Comparison of ENCODE assay signal across 1 cellular context in the genomic region with DNA sequence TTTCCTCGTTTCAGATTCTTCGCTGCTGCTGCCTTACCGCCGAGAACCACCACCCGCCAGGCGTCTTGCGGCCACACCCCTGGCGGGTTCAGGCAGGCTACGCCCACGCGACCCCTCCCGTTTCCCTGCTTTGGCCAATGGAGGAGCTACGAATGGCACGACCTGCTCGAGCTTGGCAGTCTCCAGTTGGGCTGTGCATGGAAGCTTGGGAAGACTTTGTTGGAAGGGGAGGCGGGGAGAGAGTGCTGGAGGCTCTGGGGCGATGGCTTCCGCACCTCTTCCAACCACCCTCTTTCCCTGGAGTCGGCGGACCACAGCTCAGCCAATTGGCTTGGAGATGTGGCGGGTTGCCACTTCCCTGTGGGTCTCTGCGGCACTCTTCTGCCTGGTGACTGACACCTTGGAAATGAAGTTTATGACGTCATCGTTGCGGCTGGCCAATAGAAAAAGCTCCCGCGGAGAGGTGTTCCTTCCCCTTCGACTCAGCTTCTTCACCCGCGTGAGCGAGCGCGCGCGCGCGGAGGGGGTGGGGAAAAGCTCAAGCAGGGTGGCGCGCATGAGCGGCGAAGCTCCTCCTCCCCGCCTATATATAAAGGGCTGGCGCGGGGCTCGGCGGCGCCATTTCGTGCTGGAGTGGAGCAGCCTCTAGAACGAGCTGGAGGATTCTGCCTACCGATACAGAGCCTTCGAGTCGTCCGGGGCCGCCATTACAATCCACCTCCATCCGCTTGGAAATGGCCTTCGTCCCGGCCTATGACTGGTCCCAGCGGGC.
TF ChIP-seq lines count a peak whose summit lies in the region.

No MANE protein-coding gene starts in this region.

TF ChIP-seq in HepG2, 621 proteins besides CTCF, POLR2A, EP300 and RAD21 (continued from another document):
- TF ChIP-seq THRA (CRISPR knock-in tag; IDR thresholded peaks at IDR 0.05; ENCODE audit: borderline replicate concordance) (peak; percentile 12), AHR (CRISPR knock-in tag; IDR thresholded peaks at IDR 0.05) (peak; percentile 27; the same call in 1 of the 2 replicates), ZNF749 (CRISPR knock-in tag; IDR thresholded peaks at IDR 0.05; ENCODE audit: borderline replicate concordance) (no peak; the same call in 1 of the 2 replicates), ESRRA (CRISPR knock-in tag; IDR thresholded peaks at IDR 0.05; ENCODE audit: low read depth) (peak; percentile 12; the same call in 1 of the 2 replicates), ARID3A (IDR thresholded peaks at IDR 0.05; ENCODE audit: low read depth, low read length) (peak; percentile 28; the same call in 1 of the 2 replicates), NFKB2 (CRISPR knock-in tag; IDR thresholded peaks at IDR 0.05; ENCODE audit: borderline replicate concordance) (peak; percentile 87), RBFOX2 (IDR thresholded peaks at IDR 0.05; ENCODE audit: low read depth, low read length) (peak; percentile 98), SAFB2 (CRISPR knock-in tag; IDR thresholded peaks at IDR 0.05; ENCODE audit: borderline replicate concordance, low read depth) (no peak), NFE2L1 (CRISPR knock-in tag; IDR thresholded peaks at IDR 0.05; ENCODE audit: borderline replicate concordance) (no peak), CSRNP1 (CRISPR knock-in tag; IDR thresholded peaks at IDR 0.05) (peak; percentile 45; the same call in 1 of the 2 replicates), ZNF619 (CRISPR knock-in tag; IDR thresholded peaks at IDR 0.05) (peak; percentile 80), ZBTB7B (CRISPR knock-in tag; IDR thresholded peaks at IDR 0.05) (no peak), JARID2 (CRISPR knock-in tag; IDR thresholded peaks at IDR 0.05; ENCODE audit: insufficient replicate concordance) (no peak), ZNF44 (CRISPR knock-in tag; IDR thresholded peaks at IDR 0.05) (peak; percentile 88), MED8 (CRISPR knock-in tag; IDR thresholded peaks at IDR 0.05; ENCODE audit: insufficient replicate concordance) (no peak), ZNF335 (CRISPR knock-in tag; IDR thresholded peaks at IDR 0.05) (peak; percentile 67), ZNF207 (IDR thresholded peaks at IDR 0.05; ENCODE audit: borderline replicate concordance) (0 out of 2 replicates have a peak, but pooled peaks have one; percentile 6), ZNF782 (CRISPR knock-in tag; IDR thresholded peaks at IDR 0.05; ENCODE audit: borderline replicate concordance) (no peak), RFX3 (CRISPR knock-in tag; IDR thresholded peaks at IDR 0.05) (no peak), NRL (CRISPR knock-in tag; IDR thresholded peaks at IDR 0.05; ENCODE audit: borderline replicate concordance) (no peak; the same call in 1 of the 2 replicates), ZNF564 (CRISPR knock-in tag; IDR thresholded peaks at IDR 0.05) (no peak), U2AF1 (optimal IDR thresholded peaks at IDR 0.05; ENCODE audit: low read depth, low read length) (no peak)
